8 cellular contexts compared by ENCODE assay signal in the genomic region with DNA sequence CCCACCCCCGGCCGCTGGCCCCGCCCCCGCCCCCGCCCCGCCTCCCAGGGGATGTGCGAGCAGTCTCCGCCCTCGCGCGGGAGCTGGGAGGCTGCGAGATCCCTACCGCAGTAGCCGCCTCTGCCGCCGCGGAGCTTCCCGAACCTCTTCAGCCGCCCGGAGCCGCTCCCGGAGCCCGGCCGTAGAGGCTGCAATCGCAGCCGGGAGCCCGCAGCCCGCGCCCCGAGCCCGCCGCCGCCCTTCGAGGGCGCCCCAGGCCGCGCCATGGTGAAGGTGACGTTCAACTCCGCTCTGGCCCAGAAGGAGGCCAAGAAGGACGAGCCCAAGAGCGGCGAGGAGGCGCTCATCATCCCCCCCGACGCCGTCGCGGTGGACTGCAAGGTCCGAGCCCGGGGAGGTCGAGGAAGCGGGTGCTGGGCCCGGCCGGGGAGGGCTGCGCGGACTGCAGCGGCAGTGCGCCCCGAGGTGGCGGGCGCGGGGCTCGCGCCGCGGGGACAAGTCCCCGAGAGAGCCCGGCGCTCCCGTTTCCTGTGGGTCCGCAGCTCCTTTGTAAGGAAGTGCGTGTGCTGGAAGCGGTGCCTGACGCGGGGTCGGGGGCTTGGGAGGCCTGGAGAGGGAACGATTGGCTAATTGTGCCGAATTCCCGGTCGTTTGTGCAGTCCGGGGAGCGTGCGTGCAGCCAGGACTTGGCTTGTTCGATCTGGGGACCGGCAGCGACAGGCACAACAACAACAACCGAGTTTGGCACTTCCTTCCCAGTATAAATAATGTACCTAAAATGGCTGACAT. TPM values are rescaled to one million over a fixed set of nuclear protein-coding genes. Genes with fewer than 3 reads are reported as not detected.
DNase-seq lines count a peak whose midpoint lies in the region; ATAC-seq and FAIRE-seq lines count a peak whose summit lies in the region.

A gene (plus strand): TSS at position 110 of the 789 bp plus-strand sequence. CDS start 155 bp downstream, at position 265.

- intact Hi-C loops in CD4-positive, alpha-beta memory T cell (cut with micrococcal nuclease), result loop anchor here (1.0 to 2.0 kb wide), 9 partner anchors 12 to 536 kb away; a partner anchor contains a TSS
- intact Hi-C loops in activated T-helper 2 cell treated with anti-CD3 and anti-CD28 coated beads, Interferon-gamma antibody, Interleukin-2, Interleukin-4, amounts not matched to agents 10 μg/mL and 5 μg/mL and 100 μg/mL, durations not matched to agents 14 hours and 24 hours and 36 hours (cut with micrococcal nuclease), result loop anchor here (5.0 kb wide), 3 partner anchors 191 to 329 kb away; no protein-coding TSS in a partner anchor

- CTCF ChIA-PET in CD4-positive, alpha-beta memory T cell (lab: Charles Lee; ENCODE audit: partially characterized antibody), result interaction anchor here (0.6 to 3.3 kb wide), 22 partner anchors 10 to 348 kb away, joined by 3 to 47 read pairs (median 5); a partner anchor contains a TSS

- peaks cover 37 to 69% (median 47%) of the 10 kb centered on the region in 4 donors for H3K4me1 Mint-ChIP-seq in CD4-positive, alpha-beta memory T cell
- H3K4me1 Mint-ChIP-seq in activated T-helper 2 cell treated with anti-CD3 and anti-CD28 coated beads, Interferon-gamma antibody, Interleukin-2, Interleukin-4, amounts not matched to agents 10 μg/mL and 5 μg/mL and 100 μg/mL, durations not matched to agents 14 hours and 24 hours and 36 hours (ENCODE audit: low read depth), result peaks cover 38% of the 10 kb centered on the region
- peaks cover 32 to 42% of the 10 kb centered on the region in 2 donors for H3K4me1 Mint-ChIP-seq in natural killer cell treated with Interleukin-12 subunit alpha and Interleukin-12 subunit beta and Interleukin-15 and Interleukin-18, amount 100 ng/mL, for 72 hours (ENCODE audit: low read depth in 2 of 2)

- peak within 1 kb of the TSS; percentile 94 to 97 for H3K9ac ChIP-seq in stomach smooth muscle (ENCODE audit: low read length in 2 of 2)

- ATAC-seq in GM19372 (IDR thresholded peaks at IDR 0.05; ENCODE audit: low read depth, unreplicated experiment), result peak; percentile 58
- ATAC-seq in natural killer cell treated with Interleukin-12 subunit alpha and Interleukin-12 subunit beta and Interleukin-15 and Interleukin-18, amount 100 ng/mL, for 72 hours, result peak; percentile 87 to 89

- H3K36me3 ChIP-seq in CD4-positive, alpha-beta memory T cell (ENCODE audit: insufficient read depth, low read length), result peaks cover 9% of the 10 kb centered on the region
- H3K36me3 ChIP-seq in stomach smooth muscle (ENCODE audit: control insufficient read depth in 2 of 2, insufficient read depth in 2 of 2, low read length in 2 of 2), result no peaks in the 10 kb centered on the region

- H3K27me3 Mint-ChIP-seq in CD4-positive, alpha-beta memory T cell, result no peaks in the 10 kb centered on the region
- H3K27me3 Mint-ChIP-seq in activated T-helper 2 cell treated with anti-CD3 and anti-CD28 coated beads, Interferon-gamma antibody, Interleukin-2, Interleukin-4, amounts not matched to agents 10 μg/mL and 5 μg/mL and 100 μg/mL, durations not matched to agents 14 hours and 24 hours and 36 hours (ENCODE audit: low read depth), result peaks cover 44% of the 10 kb centered on the region
- H3K27me3 Mint-ChIP-seq in natural killer cell treated with Interleukin-12 subunit alpha and Interleukin-12 subunit beta and Interleukin-15 and Interleukin-18, amount 100 ng/mL, for 72 hours, result peaks cover 0 to 3% of the 10 kb centered on the region in 2 donors

- H3K4me1 ChIP-seq in CD4-positive, alpha-beta memory T cell (ENCODE audit: insufficient read depth, low read length), result peaks cover 46% of the 10 kb centered on the region
- peaks cover 11% of the 10 kb centered on the region for H3K4me1 ChIP-seq in stomach smooth muscle (ENCODE audit: control insufficient read depth, insufficient read depth, low read length)

- H3K9me3 ChIP-seq in CD4-positive, alpha-beta memory T cell (ENCODE audit: control insufficient read depth in 1 of 2, low read length in 2 of 2), result no peaks in the 10 kb centered on the region
- H3K9me3 ChIP-seq in stomach smooth muscle (ENCODE audit: control insufficient read depth in 2 of 2, low read length in 2 of 2), result no peaks in the 10 kb centered on the region

- peak within 1 kb of the TSS; percentile 68 to 92 for H3K4me3 ChIP-seq in CD4-positive, alpha-beta memory T cell (ENCODE audit: low read length in 2 of 2)
- peak within 1 kb of the TSS; percentile 98 to 99 for H3K4me3 ChIP-seq in stomach smooth muscle (ENCODE audit: low read length in 2 of 2)

- no peaks in the 10 kb centered on the region for H3K27me3 ChIP-seq in CD4-positive, alpha-beta memory T cell (ENCODE audit: insufficient read depth, low read length)
- H3K27me3 ChIP-seq in stomach smooth muscle (ENCODE audit: control insufficient read depth in 1 of 2, insufficient read depth in 2 of 2, low read length in 2 of 2), result no peaks in the 10 kb centered on the region

- H3K27ac ChIP-seq in CD4-positive, alpha-beta memory T cell (ENCODE audit: low read depth, low read length), result peak within 1 kb of the TSS; percentile 98
- peak within 1 kb of the TSS; percentile 89 for H3K27ac ChIP-seq in stomach smooth muscle (ENCODE audit: low read length)

- peak within 1 kb of the TSS; percentile 95 to 99 (median 98) for H3K4me3 Mint-ChIP-seq in CD4-positive, alpha-beta memory T cell
- peak within 1 kb of the TSS; percentile 87 for H3K4me3 Mint-ChIP-seq in activated T-helper 2 cell treated with anti-CD3 and anti-CD28 coated beads, Interferon-gamma antibody, Interleukin-2, Interleukin-4, amounts not matched to agents 10 μg/mL and 5 μg/mL and 100 μg/mL, durations not matched to agents 14 hours and 24 hours and 36 hours (ENCODE audit: low read depth)
- H3K4me3 Mint-ChIP-seq in natural killer cell treated with Interleukin-12 subunit alpha and Interleukin-12 subunit beta and Interleukin-15 and Interleukin-18, amount 100 ng/mL, for 72 hours, result peak within 1 kb of the TSS; percentile 90

- POLR2A ChIA-PET in CD4-positive, alpha-beta memory T cell (lab: Charles Lee; ENCODE audit: partially characterized antibody), result interaction anchor here (0.6 to 8.3 kb wide), 39 partner anchors 8 to 420 kb away, joined by 3 to 180 read pairs (median 5); a partner anchor contains a TSS

- DNase-seq in CD4-positive, alpha-beta memory T cell, result peak; percentile 72 to 79 (median 76)
- DNase-seq in HK-2 (ENCODE audit: unreplicated experiment), result peak; percentile 68
- DNase-seq in RCC 7860 (ENCODE audit: low spot score), result peak; percentile 55
- peak; percentile 50 for DNase-seq in activated T-helper 2 cell treated with anti-CD3 and anti-CD28 coated beads, Interferon-gamma antibody, Interleukin-2, Interleukin-4, amounts not matched to agents 10 μg/mL and 5 μg/mL and 100 μg/mL, durations not matched to agents 14 hours and 24 hours and 36 hours (ENCODE audit: low spot score)
- DNase-seq in fibroblast of peridontal ligament (ENCODE audit: extremely low read depth), result peak; percentile 54
- peak; percentile 80 for DNase-seq in natural killer cell treated with Interleukin-12 subunit alpha and Interleukin-12 subunit beta and Interleukin-15 and Interleukin-18, amount 100 ng/mL, for 72 hours (ENCODE audit: low spot score)

- no peak for FAIRE-seq in RCC 7860 (lab: Jason Lieb, UNC)

- H3K27ac Mint-ChIP-seq in CD4-positive, alpha-beta memory T cell, result peak within 1 kb of the TSS; percentile 93 to 99 (median 98)
- peak within 1 kb of the TSS; percentile 73 for H3K27ac Mint-ChIP-seq in activated T-helper 2 cell treated with anti-CD3 and anti-CD28 coated beads, Interferon-gamma antibody, Interleukin-2, Interleukin-4, amounts not matched to agents 10 μg/mL and 5 μg/mL and 100 μg/mL, durations not matched to agents 14 hours and 24 hours and 36 hours
- peak within 1 kb of the TSS; percentile 67 to 97 for H3K27ac Mint-ChIP-seq in natural killer cell treated with Interleukin-12 subunit alpha and Interleukin-12 subunit beta and Interleukin-15 and Interleukin-18, amount 100 ng/mL, for 72 hours

- H3K36me3 Mint-ChIP-seq in CD4-positive, alpha-beta memory T cell, result peaks cover 26 to 42% of the 10 kb centered on the region in 2 donors
- H3K36me3 Mint-ChIP-seq in activated T-helper 2 cell treated with anti-CD3 and anti-CD28 coated beads, Interferon-gamma antibody, Interleukin-2, Interleukin-4, amounts not matched to agents 10 μg/mL and 5 μg/mL and 100 μg/mL, durations not matched to agents 14 hours and 24 hours and 36 hours (ENCODE audit: low read depth), result peaks cover 20% of the 10 kb centered on the region
- no peaks in the 10 kb centered on the region for H3K36me3 Mint-ChIP-seq in natural killer cell treated with Interleukin-12 subunit alpha and Interleukin-12 subunit beta and Interleukin-15 and Interleukin-18, amount 100 ng/mL, for 72 hours

- no peaks in the 10 kb centered on the region for H3K9me3 Mint-ChIP-seq in CD4-positive, alpha-beta memory T cell
- no peaks in the 10 kb centered on the region for H3K9me3 Mint-ChIP-seq in activated T-helper 2 cell treated with anti-CD3 and anti-CD28 coated beads, Interferon-gamma antibody, Interleukin-2, Interleukin-4, amounts not matched to agents 10 μg/mL and 5 μg/mL and 100 μg/mL, durations not matched to agents 14 hours and 24 hours and 36 hours
- H3K9me3 Mint-ChIP-seq in natural killer cell treated with Interleukin-12 subunit alpha and Interleukin-12 subunit beta and Interleukin-15 and Interleukin-18, amount 100 ng/mL, for 72 hours, result no peaks in the 10 kb centered on the region

RNA-seq across cellular contexts. Expression of the gene that starts here (rescaled TPM):
- total RNA-seq in CD4-positive, alpha-beta memory T cell, result 100 to 1,000 TPM; 653 to 670 TPM
- 1,000 to 10,000 TPM; 1,454 to 1,558 TPM for polyA plus RNA-seq in CD4-positive, alpha-beta memory T cell
- 48.7 and 54.4 TPM in 2 replicates for total RNA-seq in activated T-helper 2 cell treated with anti-CD3 and anti-CD28 coated beads, Interferon-gamma antibody, Interleukin-2, Interleukin-4, amounts not matched to agents 10 μg/mL and 5 μg/mL and 100 μg/mL, durations not matched to agents 14 hours and 24 hours and 36 hours
- total RNA-seq in natural killer cell treated with Interleukin-12 subunit alpha and Interleukin-12 subunit beta and Interleukin-15 and Interleukin-18, amount 100 ng/mL, for 72 hours, result 100 to 1,000 TPM in 1 of 2 donors, 10 to 100 TPM in 1; 97.0 to 166 TPM

Comparison
In these comparisons a context has a peak if more than half of its experiments do, and no peak if none do; other contexts are left out.
1. Peak in every context shown above with its lines: DNase-seq, ATAC-seq, H3K4me3 ChIP-seq and H3K27ac ChIP-seq.